Comparison of ENCODE assay signal across 8 cellular contexts in the genomic region with DNA sequence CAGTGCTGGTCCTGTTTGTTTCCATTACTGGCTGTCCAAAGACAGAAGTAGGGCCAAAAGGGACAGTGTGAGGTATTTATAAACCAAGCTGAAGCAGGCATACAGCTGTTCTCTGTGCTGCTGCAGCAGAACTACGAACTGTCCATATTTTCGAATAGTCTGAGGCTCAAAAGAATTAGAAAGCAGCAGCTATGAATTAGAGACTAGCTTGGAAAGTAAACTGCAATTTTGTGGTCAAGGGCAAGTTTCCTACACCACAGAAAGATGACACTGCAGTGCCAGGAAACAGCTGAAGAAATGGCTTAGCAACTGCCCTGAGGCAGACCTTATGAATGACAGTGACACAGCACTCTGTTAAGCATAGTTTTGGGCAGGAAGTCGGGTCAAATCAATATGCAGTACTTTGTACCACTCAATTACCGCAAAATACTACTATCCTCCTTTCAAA.
DNase-seq lines count a peak whose midpoint lies in the region; ATAC-seq, FAIRE-seq and TF ChIP-seq lines count a peak whose summit lies in the region.

No MANE protein-coding gene starts in this region.

- intact Hi-C loops in OCI-LY7 (cut with micrococcal nuclease; ENCODE audit: unreplicated experiment) = no loop called here
- intact Hi-C loops in GM12878 (cut with micrococcal nuclease; ENCODE audit: unreplicated experiment) = loop anchor here (2.0 kb wide), 1 partner anchor 38 kb away; no protein-coding TSS in a partner anchor
- intact Hi-C loops in upper lobe of right lung (cut with DNase I) = no loop called here
- intact Hi-C loops in colonic mucosa (cut with DNase I) = no loop called here

- H3K9me3 ChIP-seq in OCI-LY7 (ENCODE audit: low read length) (peaks cover 12% of the 10 kb centered on the region), GM12878 (replicated peaks; ENCODE audit: control insufficient read depth, insufficient read depth, low read length) (no peaks in the 10 kb centered on the region; the same call in 1 of the 3 replicates), upper lobe of right lung (no peaks in the 10 kb centered on the region), colonic mucosa (no peaks in the 10 kb centered on the region)

- peak; percentile 64 for TF ChIP-seq RAD21 in GM12878 (IDR thresholded peaks at IDR 0.05; ENCODE audit: insufficient read depth, low read depth, low read length)

- H3K4me2 ChIP-seq in OCI-LY7 (ENCODE audit: low read length) (peak overlapping the region; percentile 22; the same call in 1 of the 2 replicates), GM12878 (ENCODE audit: control insufficient read depth, insufficient read depth) (peak overlapping the region; percentile 64)

- CTCF ChIA-PET in OCI-LY7 (lab: Charles Lee; ENCODE audit: unreplicated experiment) (no interaction called here), GM12878 (lab: Yijun Ruan, JAX) (interaction anchor here (0.6 to 2.4 kb wide), 19 partner anchors 22 to 515 kb away, joined by 3 to 8 read pairs (median 3); no protein-coding TSS in a partner anchor)

- H3K9ac ChIP-seq in GM12878 (ENCODE audit: control insufficient read depth, insufficient read depth, low read length) (no peak overlapping the region), colonic mucosa (ENCODE audit: low read depth in 2 of 2, low read length in 2 of 2) (no peak overlapping the region)

- TF ChIP-seq POLR2A in GM12878 (IDR thresholded peaks at IDR 0.05; ENCODE audit: low read depth, low read length) = no peak

- in situ Hi-C loops in GM12878 (cut with MboI) = no loop called here

- POLR2A ChIA-PET in OCI-LY7 (lab: Charles Lee) = interaction anchor here (0.7 to 1.5 kb wide), 2 partner anchors 16 to 28 kb away, joined by 3 to 4 read pairs; no protein-coding TSS in a partner anchor
- POLR2A ChIA-PET in GM12878 (lab: Charles Lee) = interaction anchor here (0.6 to 2.5 kb wide), 4 partner anchors 37 to 778 kb away, joined by 3 to 9 read pairs (median 4); no protein-coding TSS in a partner anchor

- TF ChIP-seq EP300 in GM12878 (IDR thresholded peaks at IDR 0.05; ENCODE audit: borderline replicate concordance in 1 of 2, control insufficient read depth in 1 of 2, low read depth in 2 of 2, low read length in 2 of 2) = peak in 1 of 2 experiments; percentile 41; a peak in 1 of 4 replicates

- no peaks in the 10 kb centered on the region for H3K79me2 ChIP-seq in OCI-LY7 (ENCODE audit: insufficient read depth, low read depth, low read length)
- H3K79me2 ChIP-seq in GM12878 (ENCODE audit: control insufficient read depth, insufficient read depth, low read length) = no peaks in the 10 kb centered on the region

- RAD21 ChIA-PET in GM12878 (lab: Charles Lee; ENCODE audit: unreplicated experiment) = interaction anchor here (0.7 to 2.3 kb wide), 19 partner anchors 11 to 399 kb away, joined by 3 to 16 read pairs (median 5); no protein-coding TSS in a partner anchor

- H3K4me3 ChIP-seq in OCI-LY7 (ENCODE audit: low read depth, low read length, poor library complexity, severe bottlenecking) (no peak overlapping the region), GM12878 (no peak overlapping the region), upper lobe of right lung (no peak overlapping the region), colonic mucosa (no peak overlapping the region)

- WGBS in GM12878 (ENCODE audit: insufficient coverage, insufficient replicate concordance, low lambda C conversion rate, missing lambda C conversion rate) = 0% methylated on average over 4 of the region's 4 CpGs

- ATAC-seq in GM18907 (IDR thresholded peaks at IDR 0.05; ENCODE audit: unreplicated experiment) (peak; percentile 100), HG03097 (IDR thresholded peaks at IDR 0.05; ENCODE audit: low FRiP score, unreplicated experiment) (peak; percentile 98), GM12878 (peak; percentile 100), upper lobe of right lung (peak; percentile 84)

- DNase-seq in AG20443 (ENCODE audit: low spot score) (peak; percentile 84), OCI-LY7 (ENCODE audit: low spot score) (peak; percentile 55), GM12878 (ENCODE audit: low read depth, low spot score) (peak; percentile 87), lung microvascular endothelial cell (ENCODE audit: low read depth in 2 of 2) (peak; percentile 39 to 70), upper lobe of right lung (no peak), colonic mucosa (no peak)

- TF ChIP-seq CTCF in OCI-LY7 (conservative IDR thresholded peaks at IDR 0.05; ENCODE audit: low read length) (no peak; the same call in 1 of the 2 replicates), GM12878 (IDR thresholded peaks at IDR 0.05 in 2 of 3, conservative IDR thresholded peaks at IDR 0.05 in 1 of 3; ENCODE audit: control insufficient read depth in 2 of 3, extremely low read depth in 1 of 3, insufficient read depth in 1 of 3, low read depth in 3 of 3, low read length in 3 of 3) (peak in 2 of 3 experiments; percentile 13 to 66; a peak in 3 of 6 replicates), upper lobe of right lung (IDR thresholded peaks at IDR 0.05) (no peak), colonic mucosa (IDR thresholded peaks at IDR 0.05) (no peak)

- H4K20me1 ChIP-seq in OCI-LY7 (ENCODE audit: insufficient read depth, low read length) (no peaks in the 10 kb centered on the region), GM12878 (ENCODE audit: control insufficient read depth, insufficient read depth) (no peaks in the 10 kb centered on the region)

- no peak for FAIRE-seq in GM12878 (lab: Jason Lieb, UNC)

- H3K4me1 ChIP-seq in OCI-LY7 (ENCODE audit: insufficient read depth, low read length, poor library complexity, severe bottlenecking) (peaks cover 12% of the 10 kb centered on the region), GM12878 (ENCODE audit: control insufficient read depth, insufficient read depth, low read length) (peaks cover 20% of the 10 kb centered on the region), upper lobe of right lung (peaks cover 26% of the 10 kb centered on the region), colonic mucosa (peaks cover 5% of the 10 kb centered on the region)

- SMC1A ChIA-PET in GM12878 (lab: Charles Lee; ENCODE audit: uncharacterized antibody, unreplicated experiment) = interaction anchor here (0.6 to 2.9 kb wide), 34 partner anchors 12 to 778 kb away, joined by 3 to 17 read pairs (median 4); no protein-coding TSS in a partner anchor

- no peak overlapping the region for H2AFZ ChIP-seq in OCI-LY7 (ENCODE audit: low read length)
- H2AFZ ChIP-seq in GM12878 (ENCODE audit: control insufficient read depth, low read depth, low read length) = no peak overlapping the region; the same call in 1 of the 2 replicates

- BruUV-seq in OCI-LY7 (replicated peaks; lab: Mats Ljungman, UMichigan) (no TSS peak), GM12878 (replicated peaks; lab: Mats Ljungman, UMichigan) (no TSS peak)

- H3K27ac ChIP-seq in OCI-LY7 (ENCODE audit: low read depth, low read length, poor library complexity, severe bottlenecking) (no peak overlapping the region), GM12878 (ENCODE audit: control insufficient read depth, insufficient read depth) (peak overlapping the region; percentile 33; the same call in 1 of the 2 replicates), upper lobe of right lung (no peak overlapping the region), colonic mucosa (no peak overlapping the region)

- H3K9me2 ChIP-seq in OCI-LY7 (ENCODE audit: insufficient read depth, low read length) = no peaks in the 10 kb centered on the region

- no peaks in the 10 kb centered on the region for H3K27me3 ChIP-seq in GM12878 (replicated peaks in 1 of 2; ENCODE audit: control insufficient read depth in 2 of 2, insufficient read depth in 2 of 2, low read length in 1 of 2)
- H3K27me3 ChIP-seq in upper lobe of right lung = no peaks in the 10 kb centered on the region
- no peaks in the 10 kb centered on the region for H3K27me3 ChIP-seq in colonic mucosa

- peaks cover 20% of the 10 kb centered on the region; the same call in 1 of the 2 replicates for H3K36me3 ChIP-seq in OCI-LY7 (ENCODE audit: insufficient read depth, low read length)
- H3K36me3 ChIP-seq in GM12878 (ENCODE audit: control insufficient read depth in 2 of 2, insufficient read depth in 2 of 2, low read length in 1 of 2) = peaks cover 0 to 3% of the 10 kb centered on the region in 2 experiments; a peak in 2 of 4 replicates
- H3K36me3 ChIP-seq in upper lobe of right lung = no peaks in the 10 kb centered on the region
- no peaks in the 10 kb centered on the region for H3K36me3 ChIP-seq in colonic mucosa

TF ChIP-seq in GM12878, 131 proteins besides CTCF, POLR2A, EP300 and RAD21 (continues in another document):
- no peak for TF ChIP-seq SUPT20H (IDR thresholded peaks at IDR 0.05; ENCODE audit: borderline replicate concordance, control insufficient read depth, low read depth, low read length)
- peak; percentile 62; the same call in 1 of the 2 replicates for TF ChIP-seq MEF2A (IDR thresholded peaks at IDR 0.05; ENCODE audit: insufficient read depth, low read depth, low read length)
- no peak for TF ChIP-seq NR2C1 (IDR thresholded peaks at IDR 0.05)
- peak; percentile 27; the same call in 1 of the 2 replicates for TF ChIP-seq JUNB (IDR thresholded peaks at IDR 0.05)
- TF ChIP-seq IRF4 (IDR thresholded peaks at IDR 0.05; ENCODE audit: low read depth, low read length) = peak; percentile 42; the same call in 1 of the 2 replicates
- TF ChIP-seq CREM (IDR thresholded peaks at IDR 0.05; ENCODE audit: low read depth) = peak; percentile 52; the same call in 1 of the 2 replicates
- peak; percentile 33; the same call in 1 of the 2 replicates for TF ChIP-seq PAX5 (IDR thresholded peaks at IDR 0.05; ENCODE audit: borderline replicate concordance, low read depth, low read length)
- no peak for TF ChIP-seq TAF1 (IDR thresholded peaks at IDR 0.05; ENCODE audit: borderline replicate concordance, low read depth, low read length)
- peak; percentile 71; the same call in 1 of the 2 replicates for TF ChIP-seq SIN3A (IDR thresholded peaks at IDR 0.05; ENCODE audit: low read depth, low read length)
- TF ChIP-seq MTA2 (IDR thresholded peaks at IDR 0.05; ENCODE audit: low read depth) = peak; percentile 44

Comparison
In these comparisons a context has a peak if more than half of its experiments do, and no peak if none do; other contexts are left out.
1. DNase-seq: peak in AG20443 (single experiment), OCI-LY7 (single experiment), GM12878 (single experiment) and lung microvascular endothelial cell (2 of 2); none in upper lobe of right lung (single experiment) and colonic mucosa (single experiment).
2. CTCF ChIP-seq: peak in GM12878 (2 of 3); none in OCI-LY7 (single experiment), upper lobe of right lung (single experiment) and colonic mucosa (single experiment).
3. Peak in every context shown above with its lines, with median percentiles within 50 percentile points of each other: ATAC-seq.